24 cellular contexts compared by ENCODE assay signal in genomic region chr22:21693333-21693998, GRCh38. TPM values are rescaled to one million over a fixed set of nuclear protein-coding genes. Genes with fewer than 3 reads are reported as not detected.
"Had no signal": no experiment of that assay in that cellular context is flagged by ENCODE, and none has a peak within 500 bp of the region (broad histone marks: within the 10 kb centered on the region; RNA-seq: fewer than 3 reads in every experiment).

No MANE protein-coding gene starts in this region.

- DNase-seq: activated CD4-positive, alpha-beta T cell treated with anti-CD3 and anti-CD28 coated beads for 36 hours; activated CD4-positive, alpha-beta T cell treated with anti-CD3 and anti-CD28 coated beads, Interleukin-2, amount 50 U/mL, for 4 hours; activated CD4-positive, CD25-positive, alpha-beta regulatory T cell; activated gamma-delta T cell; activated T-cell treated with anti-CD3 and anti-CD28 coated beads for 4 hours; foreskin keratinocyte; heart right ventricle; midbrain; naive thymus-derived CD8-positive, alpha-beta T cell; retina; sigmoid colon; small intestine; stimulated activated CD4-positive, alpha-beta T cell treated with anti-CD3 and anti-CD28 coated beads, Interleukin-1b, Interleukin-23, amount 100 ng/mL, for 48 hours; stimulated activated naive CD4-positive, alpha-beta T cell; tibial artery had no signal

- H3K27me3 ChIP-seq: ascending aorta, cardiac muscle cell, esophagus muscularis mucosa, foreskin keratinocyte, heart right ventricle, sigmoid colon, suprapubic skin, tibial artery had no signal

- H3K4me3 ChIP-seq: ascending aorta, cardiac muscle cell, esophagus muscularis mucosa, heart right ventricle, prostate gland, sigmoid colon, suprapubic skin, tibial artery had no signal

- H3K9me3 Mint-ChIP-seq: activated T-helper 1 cell treated with anti-CD3 and anti-CD28 coated beads, Interleukin-12 subunit alpha, Interleukin-12 subunit beta, Interleukin-2, Interleukin-4 antibody, amounts not matched to agents 30 ng/mL and 10 ng/mL and 1 ng/mL, durations not matched to agents 14 hours and 24 hours and 36 hours; memory B cell; naive thymus-derived CD8-positive, alpha-beta T cell had no signal

- H3K4me1 ChIP-seq: foreskin keratinocyte, prostate gland, suprapubic skin had no signal

- H3K9me3 ChIP-seq: ascending aorta, esophagus muscularis mucosa, heart right ventricle, prostate gland, sigmoid colon, suprapubic skin, tibial artery had no signal

- FAIRE-seq: small intestine had no signal

- H3K27me3 Mint-ChIP-seq: activated CD4-positive, alpha-beta T cell treated with anti-CD3 and anti-CD28 coated beads for 36 hours; activated naive CD8-positive, alpha-beta T cell; brain; memory B cell; naive thymus-derived CD8-positive, alpha-beta T cell had no signal

- ATAC-seq: activated CD4-positive, alpha-beta T cell treated with anti-CD3 and anti-CD28 coated beads for 36 hours; foreskin keratinocyte; naive thymus-derived CD8-positive, alpha-beta T cell had no signal

- H3K27ac Mint-ChIP-seq: activated CD4-positive, alpha-beta T cell treated with anti-CD3 and anti-CD28 coated beads for 36 hours; activated naive CD8-positive, alpha-beta T cell; activated T-helper 1 cell treated with anti-CD3 and anti-CD28 coated beads, Interleukin-12 subunit alpha, Interleukin-12 subunit beta, Interleukin-2, Interleukin-4 antibody, amounts not matched to agents 30 ng/mL and 10 ng/mL and 1 ng/mL, durations not matched to agents 14 hours and 24 hours and 36 hours; memory B cell had no signal

- H3K27ac ChIP-seq: ascending aorta, cardiac muscle cell, esophagus muscularis mucosa, foreskin keratinocyte, heart right ventricle, prostate gland, sigmoid colon, suprapubic skin, tibial artery had no signal

- H3K4me3 Mint-ChIP-seq: activated CD4-positive, alpha-beta T cell treated with anti-CD3 and anti-CD28 coated beads for 36 hours; activated naive CD8-positive, alpha-beta T cell; activated T-helper 1 cell treated with anti-CD3 and anti-CD28 coated beads, Interleukin-12 subunit alpha, Interleukin-12 subunit beta, Interleukin-2, Interleukin-4 antibody, amounts not matched to agents 30 ng/mL and 10 ng/mL and 1 ng/mL, durations not matched to agents 14 hours and 24 hours and 36 hours; brain; memory B cell; naive thymus-derived CD8-positive, alpha-beta T cell had no signal

RNA-seq across cellular contexts. Expression of gene YPEL1, which starts 42.1 kb away (rescaled TPM):
- total RNA-seq: foreskin keratinocyte had no signal
